In the genomic region with DNA sequence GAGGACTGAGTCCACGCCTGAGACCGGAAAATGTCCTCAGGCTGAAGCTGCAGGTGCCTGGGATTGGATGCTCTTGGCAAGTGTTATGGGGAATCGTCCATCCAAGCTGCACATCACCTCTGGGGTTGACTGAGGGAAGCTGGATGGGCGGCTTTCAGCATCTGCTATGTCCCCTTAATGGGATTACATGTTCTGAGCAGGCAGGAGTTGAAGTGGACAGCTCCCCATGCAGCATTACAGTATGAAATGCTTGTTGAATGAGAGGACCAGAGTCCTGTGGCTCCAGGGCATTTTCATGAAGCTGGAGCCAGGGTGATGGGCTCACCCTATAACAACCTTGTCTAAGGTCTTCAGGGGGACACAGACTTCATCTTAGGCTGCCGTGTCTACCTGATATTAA, we compare ENCODE assay signal across 14 cellular contexts.
"Had no signal": no experiment of that assay in that cellular context is flagged by ENCODE, and none has a peak within 500 bp of the region (broad histone marks: within the 10 kb centered on the region; RNA-seq: fewer than 3 reads in every experiment).

No MANE protein-coding gene starts in this region.

- H3K36me3 Mint-ChIP-seq: activated naive CD8-positive, alpha-beta T cell; mesothelial cell of epicardium; T-cell had no signal

- H3K9me3 ChIP-seq: sigmoid colon, tibial nerve, uterus had no signal

- H3K9me3 Mint-ChIP-seq: mesothelial cell of epicardium, nephron progenitor cell, T-cell had no signal

- H3K4me3 ChIP-seq: dorsolateral prefrontal cortex, hepatocyte, lung, sigmoid colon, tibial nerve, uterus had no signal

- H3K4me3 Mint-ChIP-seq: activated naive CD8-positive, alpha-beta T cell; mesothelial cell of epicardium; nephron progenitor cell; T-cell had no signal

- DNase-seq: activated CD4-positive, alpha-beta T cell treated with anti-CD3 and anti-CD28 coated beads, Interleukin-2, amount 50 U/mL, for 1 hour; activated CD8-positive, alpha-beta memory T cell treated with anti-CD3 and anti-CD28 coated beads for 24 hours; dorsolateral prefrontal cortex; nephron progenitor cell; occipital lobe; sigmoid colon; T-helper 9 cell; uterus had no signal

- H3K27me3 Mint-ChIP-seq: activated naive CD8-positive, alpha-beta T cell; T-cell had no signal

- H3K27ac Mint-ChIP-seq: activated naive CD8-positive, alpha-beta T cell; mesothelial cell of epicardium; nephron progenitor cell; T-cell had no signal
